In genomic region chr2:62038980-62039771, GRCh38 we compare ENCODE assay signal across 1 cellular context.
TF ChIP-seq lines count a peak whose summit lies in the region.

No MANE protein-coding gene starts in this region.

TF ChIP-seq in K562, 482 proteins besides CTCF, POLR2A, EP300 and RAD21 (continued from another document and continues in another):
- TF ChIP-seq E2F1 (CRISPR knock-in tag; IDR thresholded peaks at IDR 0.05) (no peak), RBM14 (IDR thresholded peaks at IDR 0.05; ENCODE audit: borderline replicate concordance, insufficient read depth, low read depth, low read length) (no peak), ELK1 (CRISPR knock-in tag; IDR thresholded peaks at IDR 0.05) (no peak), CHD4 (IDR thresholded peaks at IDR 0.05; ENCODE audit: insufficient read depth, insufficient replicate concordance, low read depth, low read length, poor library complexity, severe bottlenecking) (no peak), NFIC (IDR thresholded peaks at IDR 0.05) (no peak), NFATC3 (IDR thresholded peaks at IDR 0.05) (no peak), MEF2A (IDR thresholded peaks at IDR 0.05; ENCODE audit: control insufficient read depth, low read depth, low read length) (no peak), ZNF79 (CRISPR knock-in tag; IDR thresholded peaks at IDR 0.05; ENCODE audit: low read depth) (no peak), ELF2 (CRISPR knock-in tag; IDR thresholded peaks at IDR 0.05) (0 out of 2 replicates have a peak, but pooled peaks have one; percentile 26), CSDE1 (IDR thresholded peaks at IDR 0.05) (no peak), ZBTB33 (CRISPR knock-in tag; IDR thresholded peaks at IDR 0.05) (no peak), BRF1 (IDR thresholded peaks at IDR 0.05; ENCODE audit: borderline replicate concordance, extremely low read depth, insufficient read length) (no peak), ETV1 (tag; conservative IDR thresholded peaks at IDR 0.05; ENCODE audit: low read depth) (0 out of 2 replicates have a peak, but pooled peaks have one; percentile 27), CEBPB (tag; IDR thresholded peaks at IDR 0.05) (peak; percentile 92), TAL1 (IDR thresholded peaks at IDR 0.05) (0 out of 2 replicates have a peak, but pooled peaks have one; percentile 15), ZC3H8 (IDR thresholded peaks at IDR 0.05) (no peak), L3MBTL2 (IDR thresholded peaks at IDR 0.05) (0 out of 2 replicates have a peak, but pooled peaks have one; percentile 29), THAP12 (CRISPR knock-in tag; IDR thresholded peaks at IDR 0.05) (no peak), TEAD4 (IDR thresholded peaks at IDR 0.05; ENCODE audit: low read length) (peak; percentile 48; the same call in 1 of the 2 replicates), TEAD4 (CRISPR knock-in tag; IDR thresholded peaks at IDR 0.05; ENCODE audit: borderline replicate concordance) (no peak), ZBTB49 (CRISPR knock-in tag; IDR thresholded peaks at IDR 0.05; ENCODE audit: borderline replicate concordance) (no peak), FOXO4 (CRISPR knock-in tag; IDR thresholded peaks at IDR 0.05) (no peak), RUNX1 (IDR thresholded peaks at IDR 0.05; ENCODE audit: low read depth) (no peak), KLF1 (tag; IDR thresholded peaks at IDR 0.05) (no peak), FOSL1 (tag; conservative IDR thresholded peaks at IDR 0.05) (peak; percentile 63), ZNF239 (CRISPR knock-in tag; IDR thresholded peaks at IDR 0.05) (no peak), MAFG (tag; conservative IDR thresholded peaks at IDR 0.05) (no peak), TAF9B (IDR thresholded peaks at IDR 0.05; ENCODE audit: partially characterized antibody) (no peak), ZNF24 (IDR thresholded peaks at IDR 0.05) (0 out of 2 replicates have a peak, but pooled peaks have one; percentile 43), BCLAF1 (IDR thresholded peaks at IDR 0.05; ENCODE audit: borderline replicate concordance in 1 of 2, control insufficient read depth in 1 of 2, low read depth in 2 of 2, low read length in 1 of 2) (no peak), ZNF347 (CRISPR knock-in tag; IDR thresholded peaks at IDR 0.05; ENCODE audit: low read depth) (no peak), SMAD3 (CRISPR knock-in tag; conservative IDR thresholded peaks at IDR 0.05) (no peak), ZEB2 (IDR thresholded peaks at IDR 0.05) (0 out of 2 replicates have a peak, but pooled peaks have one; percentile 19), NCOA1 (IDR thresholded peaks at IDR 0.05; ENCODE audit: low read depth) (no peak), POLR2B (IDR thresholded peaks at IDR 0.05; ENCODE audit: low read depth, partially characterized antibody) (no peak), NELFE (IDR thresholded peaks at IDR 0.05; ENCODE audit: insufficient read depth, insufficient read length) (no peak), TCF3 (CRISPR knock-in tag; IDR thresholded peaks at IDR 0.05) (peak; percentile 54)
- TF ChIP-seq, protein P1, sequence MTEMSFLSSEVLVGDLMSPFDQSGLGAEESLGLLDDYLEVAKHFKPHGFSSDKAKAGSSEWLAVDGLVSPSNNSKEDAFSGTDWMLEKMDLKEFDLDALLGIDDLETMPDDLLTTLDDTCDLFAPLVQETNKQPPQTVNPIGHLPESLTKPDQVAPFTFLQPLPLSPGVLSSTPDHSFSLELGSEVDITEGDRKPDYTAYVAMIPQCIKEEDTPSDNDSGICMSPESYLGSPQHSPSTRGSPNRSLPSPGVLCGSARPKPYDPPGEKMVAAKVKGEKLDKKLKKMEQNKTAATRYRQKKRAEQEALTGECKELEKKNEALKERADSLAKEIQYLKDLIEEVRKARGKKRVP (CRISPR knock-in tag; IDR thresholded peaks at IDR 0.05): peak; percentile 88
- TF ChIP-seq, protein P2, sequence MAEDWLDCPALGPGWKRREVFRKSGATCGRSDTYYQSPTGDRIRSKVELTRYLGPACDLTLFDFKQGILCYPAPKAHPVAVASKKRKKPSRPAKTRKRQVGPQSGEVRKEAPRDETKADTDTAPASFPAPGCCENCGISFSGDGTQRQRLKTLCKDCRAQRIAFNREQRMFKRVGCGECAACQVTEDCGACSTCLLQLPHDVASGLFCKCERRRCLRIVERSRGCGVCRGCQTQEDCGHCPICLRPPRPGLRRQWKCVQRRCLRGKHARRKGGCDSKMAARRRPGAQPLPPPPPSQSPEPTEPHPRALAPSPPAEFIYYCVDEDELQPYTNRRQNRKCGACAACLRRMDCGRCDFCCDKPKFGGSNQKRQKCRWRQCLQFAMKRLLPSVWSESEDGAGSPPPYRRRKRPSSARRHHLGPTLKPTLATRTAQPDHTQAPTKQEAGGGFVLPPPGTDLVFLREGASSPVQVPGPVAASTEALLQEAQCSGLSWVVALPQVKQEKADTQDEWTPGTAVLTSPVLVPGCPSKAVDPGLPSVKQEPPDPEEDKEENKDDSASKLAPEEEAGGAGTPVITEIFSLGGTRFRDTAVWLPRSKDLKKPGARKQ (CRISPR knock-in tag; IDR thresholded peaks at IDR 0.05): no peak
- TF ChIP-seq, protein P3, sequence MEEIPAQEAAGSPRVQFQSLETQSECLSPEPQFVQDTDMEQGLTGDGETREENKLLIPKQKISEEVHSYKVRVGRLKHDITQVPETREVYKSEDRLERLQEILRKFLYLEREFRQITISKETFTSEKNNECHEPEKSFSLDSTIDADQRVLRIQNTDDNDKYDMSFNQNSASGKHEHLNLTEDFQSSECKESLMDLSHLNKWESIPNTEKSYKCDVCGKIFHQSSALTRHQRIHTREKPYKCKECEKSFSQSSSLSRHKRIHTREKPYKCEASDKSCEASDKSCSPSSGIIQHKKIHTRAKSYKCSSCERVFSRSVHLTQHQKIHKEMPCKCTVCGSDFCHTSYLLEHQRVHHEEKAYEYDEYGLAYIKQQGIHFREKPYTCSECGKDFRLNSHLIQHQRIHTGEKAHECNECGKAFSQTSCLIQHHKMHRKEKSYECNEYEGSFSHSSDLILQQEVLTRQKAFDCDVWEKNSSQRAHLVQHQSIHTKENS (CRISPR knock-in tag; IDR thresholded peaks at IDR 0.05): no peak
- TF ChIP-seq, protein P4, sequence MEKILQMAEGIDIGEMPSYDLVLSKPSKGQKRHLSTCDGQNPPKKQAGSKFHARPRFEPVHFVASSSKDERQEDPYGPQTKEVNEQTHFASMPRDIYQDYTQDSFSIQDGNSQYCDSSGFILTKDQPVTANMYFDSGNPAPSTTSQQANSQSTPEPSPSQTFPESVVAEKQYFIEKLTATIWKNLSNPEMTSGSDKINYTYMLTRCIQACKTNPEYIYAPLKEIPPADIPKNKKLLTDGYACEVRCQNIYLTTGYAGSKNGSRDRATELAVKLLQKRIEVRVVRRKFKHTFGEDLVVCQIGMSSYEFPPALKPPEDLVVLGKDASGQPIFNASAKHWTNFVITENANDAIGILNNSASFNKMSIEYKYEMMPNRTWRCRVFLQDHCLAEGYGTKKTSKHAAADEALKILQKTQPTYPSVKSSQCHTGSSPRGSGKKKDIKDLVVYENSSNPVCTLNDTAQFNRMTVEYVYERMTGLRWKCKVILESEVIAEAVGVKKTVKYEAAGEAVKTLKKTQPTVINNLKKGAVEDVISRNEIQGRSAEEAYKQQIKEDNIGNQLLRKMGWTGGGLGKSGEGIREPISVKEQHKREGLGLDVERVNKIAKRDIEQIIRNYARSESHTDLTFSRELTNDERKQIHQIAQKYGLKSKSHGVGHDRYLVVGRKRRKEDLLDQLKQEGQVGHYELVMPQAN (IDR thresholded peaks at IDR 0.05; ENCODE audit: borderline replicate concordance): no peak
